ENCODE assay signal across 16 cellular contexts in genomic region chr3:138803006-138803653, GRCh38.
"Had no signal": no experiment of that assay in that cellular context is flagged by ENCODE, and none has a peak within 500 bp of the region (broad histone marks: within the 10 kb centered on the region; RNA-seq: fewer than 3 reads in every experiment).

No MANE protein-coding gene starts in this region.

- DNase-seq: activated CD4-positive, alpha-beta T cell treated with anti-CD3 and anti-CD28 coated beads, Interleukin-2, amount 50 U/mL, for 1 hour; activated gamma-delta T cell treated with Interleukin-2 at 50 U/mL for 16 hours; activated T-cell treated with anti-CD3 and anti-CD28 coated beads, Interleukin-2, amount 50 U/mL, for 1 hour; colonic mucosa; foreskin melanocyte; heart right ventricle; islet precursor cell; posterior cingulate gyrus; spleen; stimulated activated CD4-positive, alpha-beta T cell treated with anti-CD3 and anti-CD28 coated beads, Interleukin-1b, Interleukin-23, amount 100 ng/mL, for 48 hours; stimulated activated naive B cell treated with anti-CD40 and anti-IgM and Interleukin-4, amounts not matched to agents 10 μg/mL and 1 μg/mL and 100 μg/mL, for 72 hours had no signal

- H3K27ac ChIP-seq: cardiac muscle cell, colonic mucosa, heart right ventricle, spleen had no signal

- H3K9me3 Mint-ChIP-seq: stimulated activated naive B cell treated with anti-CD40 and anti-IgM and Interleukin-4, amounts not matched to agents 10 μg/mL and 1 μg/mL and 100 μg/mL, for 72 hours had no signal

- H3K4me1 ChIP-seq: colonic mucosa had no signal

- H3K9me3 ChIP-seq: colonic mucosa, heart right ventricle, spleen had no signal

- H3K4me3 Mint-ChIP-seq: stimulated activated naive B cell treated with anti-CD40 and anti-IgM and Interleukin-4, amounts not matched to agents 10 μg/mL and 1 μg/mL and 100 μg/mL, for 72 hours; type B pancreatic cell had no signal

- H3K4me3 ChIP-seq: cardiac muscle cell, colonic mucosa, heart right ventricle, spleen had no signal

- H3K27ac Mint-ChIP-seq: stimulated activated naive B cell treated with anti-CD40 and anti-IgM and Interleukin-4, amounts not matched to agents 10 μg/mL and 1 μg/mL and 100 μg/mL, for 72 hours; type B pancreatic cell had no signal

- FAIRE-seq: astrocyte, endothelial cell of umbilical vein had no signal

- ATAC-seq: heart right ventricle; sciatic nerve; stimulated activated naive B cell treated with anti-CD40 and anti-IgM and Interleukin-4, amounts not matched to agents 10 μg/mL and 1 μg/mL and 100 μg/mL, for 72 hours had no signal

- H3K27me3 ChIP-seq: cardiac muscle cell, colonic mucosa, heart right ventricle, spleen had no signal

- H3K36me3 ChIP-seq: cardiac muscle cell, colonic mucosa, heart right ventricle had no signal

- H3K27me3 Mint-ChIP-seq: stimulated activated naive B cell treated with anti-CD40 and anti-IgM and Interleukin-4, amounts not matched to agents 10 μg/mL and 1 μg/mL and 100 μg/mL, for 72 hours; type B pancreatic cell had no signal
